16 cellular contexts compared by ENCODE assay signal in genomic region chr22:43053176-43053575, GRCh38. TPM values are rescaled to one million over a fixed set of nuclear protein-coding genes. Genes with fewer than 3 reads are reported as not detected.
A peak's percentile ranks its signal among the peaks of the same experiment; 100 is the strongest.
DNase-seq lines count a peak whose midpoint lies in the region; ATAC-seq, FAIRE-seq and TF ChIP-seq lines count a peak whose summit lies in the region.
"Had no signal": no experiment of that assay in that cellular context is flagged by ENCODE, and none has a peak within 500 bp of the region (broad histone marks: within the 10 kb centered on the region; RNA-seq: fewer than 3 reads in every experiment).

No MANE protein-coding gene starts in this region.

- no peak overlapping the region for H3K23ac ChIP-seq in mesendoderm (ENCODE audit: low read length)

- no peak overlapping the region for H2BK120ac ChIP-seq in mesendoderm (ENCODE audit: low read depth, low read length)

- no peak overlapping the region for H2BK15ac ChIP-seq in mesendoderm (replicated peaks; ENCODE audit: low read depth)

- no peak for DNase-seq in GM06990 (ENCODE audit: extremely low read depth, insufficient read length)
- peak; percentile 14 to 26 for DNase-seq in Kasumi-1 (lab: John Stamatoyannopoulos, UW)
- no peak for DNase-seq in K562 (ENCODE audit: extremely low read depth in 1 of 4, low spot score in 3 of 4)
- peak; percentile 75 for DNase-seq in mesendoderm
- no peak for DNase-seq in gastrocnemius medialis
- no peak for DNase-seq in activated CD4-positive, CD25-positive, alpha-beta regulatory T cell (lab: John Stamatoyannopoulos, UW)
- no peak for DNase-seq in NCI-H1930 (lab: John Stamatoyannopoulos, UW)
- DNase-seq: activated CD4-positive, alpha-beta T cell treated with anti-CD3 and anti-CD28 coated beads for 1 hour; body of pancreas; Caco-2; immature natural killer cell; NCI-H524; right cardiac atrium; SIG-M5 had no signal

- peak; percentile 25 for TF ChIP-seq CTCF in GM06990 (IDR thresholded peaks at IDR 0.05; ENCODE audit: insufficient read depth, low read length, poor library complexity, severe bottlenecking)
- TF ChIP-seq CTCF in K562 (IDR thresholded peaks at IDR 0.05 in 2 of 3, conservative IDR thresholded peaks at IDR 0.05 in 1 of 3; ENCODE audit: insufficient read depth in 2 of 3, low read depth in 1 of 3, low read length in 3 of 3) = peak; percentile 17 to 32 (median 26); a peak in 2 of 6 replicates
- TF ChIP-seq CTCF in gastrocnemius medialis (IDR thresholded peaks at IDR 0.05 in 4 of 5, conservative IDR thresholded peaks at IDR 0.05 in 1 of 5) = no peak

- POLR2A ChIA-PET in K562 (lab: Yijun Ruan, JAX) = no interaction called here

- CTCF ChIA-PET in K562 (lab: Yijun Ruan, JAX; ENCODE audit: low intra/inter-chr PET ratio) = no interaction called here

- H3K4me2 ChIP-seq in K562 (ENCODE audit: insufficient read depth, low read length) = no peak overlapping the region
- H3K4me2 ChIP-seq in mesendoderm (ENCODE audit: low read length) = no peak overlapping the region

- no peak overlapping the region for H4K5ac ChIP-seq in mesendoderm (ENCODE audit: low read length)

- H3K36me3 ChIP-seq in GM06990 (ENCODE audit: control insufficient read depth, insufficient read depth, low read length) = no peaks in the 10 kb centered on the region
- no peaks in the 10 kb centered on the region for H3K36me3 ChIP-seq in K562 (ENCODE audit: control insufficient read depth, insufficient read depth, low read length)
- no peaks in the 10 kb centered on the region for H3K36me3 ChIP-seq in mesendoderm (ENCODE audit: control insufficient read depth, insufficient read depth, low read length)
- H3K36me3 ChIP-seq in gastrocnemius medialis = no peaks in the 10 kb centered on the region

- H3K27me3 ChIP-seq in GM06990 (replicated peaks; ENCODE audit: control insufficient read depth, insufficient read depth, low read length) (no peaks in the 10 kb centered on the region), K562 (ENCODE audit: control insufficient read depth in 2 of 2, insufficient read depth in 2 of 2, low read length in 2 of 2) (peaks cover 0 to 12% of the 10 kb centered on the region in 2 experiments; a peak in 2 of 5 replicates), mesendoderm (ENCODE audit: insufficient read depth, low read length, poor library complexity) (no peaks in the 10 kb centered on the region), gastrocnemius medialis (no peaks in the 10 kb centered on the region)
- H3K27me3 ChIP-seq: body of pancreas, suprapubic skin had no signal

- BruUV-seq in K562 (replicated peaks; lab: Mats Ljungman, UMichigan) = no TSS peak

- H3K79me2 ChIP-seq in K562 (ENCODE audit: control insufficient read depth, insufficient read depth, low read length) (no peaks in the 10 kb centered on the region), mesendoderm (ENCODE audit: control insufficient read depth, insufficient read depth, low read length) (no peaks in the 10 kb centered on the region)

- in situ Hi-C loops in K562 (cut with MboI) = no loop called here
- in situ Hi-C loops in gastrocnemius medialis (cut with MboI; ENCODE audit: low sequenced_read_pairs in 4 of 4) = no loop called here

- no peak for TF ChIP-seq EP300 in K562 (IDR thresholded peaks at IDR 0.05; ENCODE audit: low read length)

- H3K9me3 ChIP-seq in K562 (replicated peaks; ENCODE audit: control insufficient read depth, insufficient read depth, low read depth, low read length) (no peaks in the 10 kb centered on the region), gastrocnemius medialis (no peaks in the 10 kb centered on the region)
- H3K9me3 ChIP-seq: body of pancreas, Caco-2, suprapubic skin had no signal

- no peak overlapping the region for H2AK5ac ChIP-seq in mesendoderm (ENCODE audit: low read length)

- no peaks in the 10 kb centered on the region for H4K20me1 ChIP-seq in K562 (replicated peaks; ENCODE audit: control insufficient read depth, insufficient read depth, low read length)

- no peak for TF ChIP-seq POLR2A in K562 (conservative IDR thresholded peaks at IDR 0.05)
- no peak for TF ChIP-seq POLR2A in gastrocnemius medialis (IDR thresholded peaks at IDR 0.05)

- H4K8ac ChIP-seq in mesendoderm (ENCODE audit: low read depth, low read length) = no peak overlapping the region

- intact Hi-C loops in K562 (cut with micrococcal nuclease) = no loop called here
- intact Hi-C loops in gastrocnemius medialis (cut with DNase I; ENCODE audit: low total_unique reads) = no loop called here

- H3K4me3 ChIP-seq in GM06990 (replicated peaks; ENCODE audit: low read depth, low read length) (no peak overlapping the region), K562 (no peak overlapping the region), mesendoderm (ENCODE audit: low read length) (no peak overlapping the region), gastrocnemius medialis (no peak overlapping the region)
- H3K4me3 ChIP-seq: body of pancreas, suprapubic skin had no signal

- no peak overlapping the region for H3K56ac ChIP-seq in mesendoderm (ENCODE audit: low read length)

- H3K27ac ChIP-seq in K562 (ENCODE audit: extremely low read depth, low read depth, low read length) = no peak overlapping the region
- H3K27ac ChIP-seq in mesendoderm (ENCODE audit: low read depth, low read length) = no peak overlapping the region
- H3K27ac ChIP-seq in gastrocnemius medialis = no peak overlapping the region
- H3K27ac ChIP-seq: body of pancreas, suprapubic skin had no signal

- no peak overlapping the region for H3K18ac ChIP-seq in mesendoderm (ENCODE audit: low read length)

- H3K9me1 ChIP-seq in K562 (ENCODE audit: control insufficient read depth, insufficient read depth, low read length) = no peaks in the 10 kb centered on the region

- TF ChIP-seq RAD21 in K562 (CRISPR knock-in tag; conservative IDR thresholded peaks at IDR 0.05 in 1 of 2, IDR thresholded peaks at IDR 0.05 in 1 of 2) = peak in 1 of 2 experiments; percentile 20; a peak in 1 of 4 replicates

- no peak overlapping the region for H2AFZ ChIP-seq in K562 (ENCODE audit: low read depth, low read length)

- H3K4ac ChIP-seq in mesendoderm (ENCODE audit: low read depth, low read length) = no peak overlapping the region

- peaks cover 0 to 3% of the 10 kb centered on the region in 2 experiments; a peak in 2 of 5 replicates for H3K4me1 ChIP-seq in K562 (replicated peaks in 1 of 2; ENCODE audit: control insufficient read depth in 2 of 2, insufficient read depth in 2 of 2, low read length in 2 of 2)
- H3K4me1 ChIP-seq in mesendoderm (ENCODE audit: control insufficient read depth, low read depth, low read length) = no peaks in the 10 kb centered on the region
- H3K4me1 ChIP-seq in gastrocnemius medialis = no peaks in the 10 kb centered on the region
- H3K4me1 ChIP-seq: body of pancreas, suprapubic skin had no signal

- H3K9ac ChIP-seq in K562 (ENCODE audit: insufficient read depth in 1 of 2, low read depth in 2 of 2, low read length in 2 of 2) = no peak overlapping the region
- no peak overlapping the region for H3K9ac ChIP-seq in mesendoderm (ENCODE audit: low read length)

- H3K79me1 ChIP-seq in mesendoderm (ENCODE audit: low read length) = no peaks in the 10 kb centered on the region

- 60% methylated on average over 7 of the region's 7 CpGs for WGBS in K562 (ENCODE audit: insufficient coverage, low coverage, missing lambda C conversion rate)
- WGBS in mesendoderm (ENCODE audit: extremely low coverage, insufficient coverage, low lambda C conversion rate) = no CpG with 5 or more reads among the region's 7 CpGs

- no peak overlapping the region for H2BK5ac ChIP-seq in mesendoderm (ENCODE audit: low read length)

- FAIRE-seq in K562 (lab: Jason Lieb, UNC) = no peak

- ATAC-seq in K562 = 0 out of 3 replicates have a peak, but pooled peaks have one; percentile 38
- ATAC-seq in gastrocnemius medialis = no peak
- ATAC-seq in HG03097 (IDR thresholded peaks at IDR 0.05; ENCODE audit: low FRiP score, unreplicated experiment) = no peak
- ATAC-seq: body of pancreas, right cardiac atrium had no signal

RNA-seq across cellular contexts. Expression of gene TTLL1, which starts 36.0 kb away (rescaled TPM):
- 0.49 and 0.81 TPM in 2 replicates for total RNA-seq in K562 (2011; cell fraction: chromatin; rRNA removed; ENCODE audit: low replicate concordance)
- 0.33 and 0.66 TPM in 2 replicates for total RNA-seq in K562 (2011; cell fraction: nucleolus; rRNA removed)
- 0.37 TPM in 1 of 2 replicates, not detected in the other for total RNA-seq in K562 (2011; cell fraction: nucleoplasm; rRNA removed)
- 0.14 and 0.29 TPM in 2 replicates for total RNA-seq in K562 (2014; rRNA removed)
- total RNA-seq in K562 (2014; rRNA removed; fragmentation: Illumina TruSeq; extraction: Trizol) = 0.22 and 0.25 TPM in 2 replicates
- 0.19 and 0.43 TPM in 2 replicates for total RNA-seq in K562 (2015; rRNA removed; fragmentation: Illumina TruSeq; extraction: Trizol)
- 0.16 and 0.29 TPM in 2 replicates for total RNA-seq in K562 (2021)
- 0.85 and 1.7 TPM in 2 replicates for polyA plus RNA-seq in K562 (2011; rRNA removed)
- 0.94 and 2.0 TPM in 2 replicates for polyA plus RNA-seq in K562 (2011; cell fraction: cytosol; rRNA removed)
- polyA plus RNA-seq in K562 (2011; cell fraction: nucleus; rRNA removed) = 0.64 and 1.2 TPM in 2 replicates
- 0.43 and 2.2 TPM in 2 replicates for polyA plus RNA-seq in K562 (2012)
- 0.26 and 0.36 TPM in 2 replicates for polyA plus RNA-seq in K562 (2014; fragmentation: Illumina TruSeq; extraction: Trizol)
- polyA plus RNA-seq in K562 (2014; fragmentation: Nextera tagmentation; extraction: Ambion mirVana) = under 1 TPM; 0.06 to 0.08 TPM
- polyA plus RNA-seq in K562 (2014; rRNA removed) = 0.17 and 0.76 TPM in 2 replicates
- polyA minus RNA-seq in K562 (2011; rRNA and poly(A)+ RNA removed) = 0.63 and 1.1 TPM in 2 replicates
- not detected in 2 replicates for polyA minus RNA-seq in K562 (2011; cell fraction: cytosol; rRNA and poly(A)+ RNA removed)
- polyA minus RNA-seq in K562 (2011; cell fraction: nucleus; rRNA and poly(A)+ RNA removed) = 0.27 and 0.44 TPM in 2 replicates
- 2.2 TPM for polyA plus RNA-seq in mesendoderm (2013, experiment 1 of 2)
- 2.0 TPM for polyA plus RNA-seq in mesendoderm (2013, experiment 2 of 2)
- 1 to 10 TPM; 1.3 to 2.0 (median 1.8) TPM for total RNA-seq in gastrocnemius medialis

RNA-seq across cellular contexts. Expression of gene PACSIN2, which starts 38.2 kb away (rescaled TPM):
- 40.5 and 46.9 TPM in 2 replicates for total RNA-seq in K562 (2011; cell fraction: chromatin; rRNA removed; ENCODE audit: low replicate concordance)
- 24.3 and 27.1 TPM in 2 replicates for total RNA-seq in K562 (2011; cell fraction: nucleolus; rRNA removed)
- total RNA-seq in K562 (2011; cell fraction: nucleoplasm; rRNA removed) = 37.3 and 38.1 TPM in 2 replicates
- 20.3 and 23.9 TPM in 2 replicates for total RNA-seq in K562 (2014; rRNA removed)
- 18.4 and 19.2 TPM in 2 replicates for total RNA-seq in K562 (2014; rRNA removed; fragmentation: Illumina TruSeq; extraction: Trizol)
- total RNA-seq in K562 (2015; rRNA removed; fragmentation: Illumina TruSeq; extraction: Trizol) = 21.0 TPM in 2 replicates
- 39.1 and 45.1 TPM in 2 replicates for total RNA-seq in K562 (2021)
- 44.4 and 45.1 TPM in 2 replicates for polyA plus RNA-seq in K562 (2011; rRNA removed)
- polyA plus RNA-seq in K562 (2011; cell fraction: cytosol; rRNA removed) = 38.0 and 44.7 TPM in 2 replicates
- polyA plus RNA-seq in K562 (2011; cell fraction: nucleus; rRNA removed) = 53.1 and 58.4 TPM in 2 replicates
- 31.0 and 53.1 TPM in 2 replicates for polyA plus RNA-seq in K562 (2012)
- 33.5 and 37.5 TPM in 2 replicates for polyA plus RNA-seq in K562 (2014; fragmentation: Illumina TruSeq; extraction: Trizol)
- polyA plus RNA-seq in K562 (2014; fragmentation: Nextera tagmentation; extraction: Ambion mirVana) = under 1 TPM; 0.45 to 0.83 TPM
- polyA plus RNA-seq in K562 (2014; rRNA removed) = 31.8 and 36.3 TPM in 2 replicates
- polyA minus RNA-seq in K562 (2011; rRNA and poly(A)+ RNA removed) = 23.9 and 28.8 TPM in 2 replicates
- 13.7 and 17.0 TPM in 2 replicates for polyA minus RNA-seq in K562 (2011; cell fraction: cytosol; rRNA and poly(A)+ RNA removed)
- polyA minus RNA-seq in K562 (2011; cell fraction: nucleus; rRNA and poly(A)+ RNA removed) = 9.4 and 14.0 TPM in 2 replicates
- polyA plus RNA-seq in mesendoderm (2013, experiment 1 of 2) = 48.6 TPM
- 48.6 TPM for polyA plus RNA-seq in mesendoderm (2013, experiment 2 of 2)
- 10 to 100 TPM; 37.3 to 45.9 (median 39.8) TPM for total RNA-seq in gastrocnemius medialis

RNA-seq across cellular contexts. Expression of gene BIK, which starts 57.4 kb away (rescaled TPM):
- total RNA-seq in K562 (2011; cell fraction: chromatin; rRNA removed; ENCODE audit: low replicate concordance) = not detected in 2 replicates
- total RNA-seq in K562 (2011; cell fraction: nucleolus; rRNA removed) = 0.33 TPM in 1 of 2 replicates, not detected in the other
- total RNA-seq in K562 (2011; cell fraction: nucleoplasm; rRNA removed) = not detected in 2 replicates
- total RNA-seq in K562 (2014; rRNA removed) = 0.18 and 0.69 TPM in 2 replicates
- total RNA-seq in K562 (2014; rRNA removed; fragmentation: Illumina TruSeq; extraction: Trizol) = 0.15 and 0.19 TPM in 2 replicates
- total RNA-seq in K562 (2015; rRNA removed; fragmentation: Illumina TruSeq; extraction: Trizol) = not detected in 2 replicates
- 0.20 and 0.22 TPM in 2 replicates for total RNA-seq in K562 (2021)
- polyA plus RNA-seq in K562 (2011; rRNA removed) = 0.08 and 0.34 TPM in 2 replicates
- 0.58 and 0.78 TPM in 2 replicates for polyA plus RNA-seq in K562 (2011; cell fraction: cytosol; rRNA removed)
- polyA plus RNA-seq in K562 (2011; cell fraction: nucleus; rRNA removed) = 0.41 TPM in 1 of 2 replicates, not detected in the other
- polyA plus RNA-seq in K562 (2012) = 0.10 and 0.18 TPM in 2 replicates
- not detected in 2 replicates for polyA plus RNA-seq in K562 (2014; fragmentation: Illumina TruSeq; extraction: Trizol)
- not detected for polyA plus RNA-seq in K562 (2014; fragmentation: Nextera tagmentation; extraction: Ambion mirVana)
- polyA plus RNA-seq in K562 (2014; rRNA removed) = 0.23 and 0.28 TPM in 2 replicates
- polyA minus RNA-seq in K562 (2011; rRNA and poly(A)+ RNA removed) = not detected in 2 replicates
- polyA minus RNA-seq in K562 (2011; cell fraction: cytosol; rRNA and poly(A)+ RNA removed) = not detected in 2 replicates
- not detected in 2 replicates for polyA minus RNA-seq in K562 (2011; cell fraction: nucleus; rRNA and poly(A)+ RNA removed)
- 0.48 TPM for polyA plus RNA-seq in mesendoderm (2013, experiment 1 of 2)
- 0.39 TPM for polyA plus RNA-seq in mesendoderm (2013, experiment 2 of 2)
- total RNA-seq in gastrocnemius medialis = not detected

Comparison
In these comparisons a context has a peak if more than half of its experiments do, and no peak if none do; other contexts are left out.
1. DNase-seq: peak in Kasumi-1 (2 of 2) and mesendoderm (single experiment); none in GM06990 (single experiment), K562 (0 of 4), gastrocnemius medialis (0 of 2), activated CD4-positive, CD25-positive, alpha-beta regulatory T cell (0 of 4) and NCI-H1930 (0 of 2).
2. CTCF ChIP-seq: peak in GM06990 (single experiment) and K562 (3 of 3); none in gastrocnemius medialis (0 of 5).